In genomic region chr1:165841582-165842362, GRCh38 we compare ENCODE assay signal across 8 cellular contexts. TPM values are rescaled to one million over a fixed set of nuclear protein-coding genes. Genes with fewer than 3 reads are reported as not detected.
DNase-seq lines count a peak whose midpoint lies in the region; ATAC-seq and TF ChIP-seq lines count a peak whose summit lies in the region.

No MANE protein-coding gene starts in this region.

- no peaks in the 10 kb centered on the region for H3K9me3 Mint-ChIP-seq in activated T-cell treated with anti-CD3 and anti-CD28 coated beads, Interleukin-2, amount 50 U/mL, for 72 hours
- H3K9me3 Mint-ChIP-seq in stimulated activated naive B cell treated with anti-CD40 and anti-IgM and Interleukin-4, amounts not matched to agents 10 μg/mL and 1 μg/mL and 100 μg/mL, for 72 hours = no peaks in the 10 kb centered on the region

- peak; percentile 72 to 75 for ATAC-seq in activated T-cell treated with anti-CD3 and anti-CD28 coated beads, Interleukin-2, amount 50 U/mL, for 72 hours (replicated peaks in 1 of 2)
- ATAC-seq in stimulated activated naive B cell treated with anti-CD40 and anti-IgM and Interleukin-4, amounts not matched to agents 10 μg/mL and 1 μg/mL and 100 μg/mL, for 72 hours (replicated peaks) = peak in 1 of 2 donors; percentile 71
- no peak for ATAC-seq in GM21526 (IDR thresholded peaks at IDR 0.05; ENCODE audit: low FRiP score, unreplicated experiment)
- ATAC-seq in sciatic nerve = no peak
- no peak for ATAC-seq in GM21529 (IDR thresholded peaks at IDR 0.05; ENCODE audit: unreplicated experiment)

- H3K4me1 Mint-ChIP-seq in activated T-cell treated with anti-CD3 and anti-CD28 coated beads, Interleukin-2, amount 50 U/mL, for 72 hours (ENCODE audit: low read depth) = peaks cover 41% of the 10 kb centered on the region
- H3K4me1 Mint-ChIP-seq in stimulated activated naive B cell treated with anti-CD40 and anti-IgM and Interleukin-4, amounts not matched to agents 10 μg/mL and 1 μg/mL and 100 μg/mL, for 72 hours = peaks cover 30 to 73% of the 10 kb centered on the region in 2 donors

- no peak overlapping the region for H3K4me3 ChIP-seq in choroid plexus epithelial cell (ENCODE audit: low read depth, low read length)

- no peak overlapping the region for H3K27ac Mint-ChIP-seq in activated T-cell treated with anti-CD3 and anti-CD28 coated beads, Interleukin-2, amount 50 U/mL, for 72 hours
- peak overlapping the region; percentile 26 for H3K27ac Mint-ChIP-seq in stimulated activated naive B cell treated with anti-CD40 and anti-IgM and Interleukin-4, amounts not matched to agents 10 μg/mL and 1 μg/mL and 100 μg/mL, for 72 hours

- peak overlapping the region; percentile 53 to 66 for H3K4me3 Mint-ChIP-seq in activated T-cell treated with anti-CD3 and anti-CD28 coated beads, Interleukin-2, amount 50 U/mL, for 72 hours
- H3K4me3 Mint-ChIP-seq in stimulated activated naive B cell treated with anti-CD40 and anti-IgM and Interleukin-4, amounts not matched to agents 10 μg/mL and 1 μg/mL and 100 μg/mL, for 72 hours = no peak overlapping the region

- DNase-seq in activated T-cell treated with anti-CD3 and anti-CD28 coated beads, Interleukin-2, amount 50 U/mL, for 72 hours = no peak
- no peak for DNase-seq in activated T-cell treated with anti-CD3 and anti-CD28 coated beads for 4 hours
- peak; percentile 75 for DNase-seq in HT1080 (ENCODE audit: low read depth)
- peak; percentile 68 for DNase-seq in choroid plexus epithelial cell (ENCODE audit: low read depth)
- DNase-seq in stimulated activated naive B cell treated with anti-CD40 and anti-IgM and Interleukin-4, amounts not matched to agents 10 μg/mL and 1 μg/mL and 100 μg/mL, for 72 hours = no peak
- no peak for DNase-seq in sciatic nerve (ENCODE audit: low spot score)

- TF ChIP-seq CTCF in choroid plexus epithelial cell (conservative IDR thresholded peaks at IDR 0.05; ENCODE audit: low read depth, low read length) = no peak

- peaks cover 0 to 10% of the 10 kb centered on the region in 2 donors for H3K36me3 Mint-ChIP-seq in activated T-cell treated with anti-CD3 and anti-CD28 coated beads, Interleukin-2, amount 50 U/mL, for 72 hours (ENCODE audit: insufficient read depth in 2 of 2)
- H3K36me3 Mint-ChIP-seq in stimulated activated naive B cell treated with anti-CD40 and anti-IgM and Interleukin-4, amounts not matched to agents 10 μg/mL and 1 μg/mL and 100 μg/mL, for 72 hours = peaks cover 20 to 22% of the 10 kb centered on the region in 2 donors

- no peaks in the 10 kb centered on the region for H3K27me3 Mint-ChIP-seq in activated T-cell treated with anti-CD3 and anti-CD28 coated beads, Interleukin-2, amount 50 U/mL, for 72 hours (ENCODE audit: low read depth)
- no peaks in the 10 kb centered on the region for H3K27me3 Mint-ChIP-seq in stimulated activated naive B cell treated with anti-CD40 and anti-IgM and Interleukin-4, amounts not matched to agents 10 μg/mL and 1 μg/mL and 100 μg/mL, for 72 hours

- intact Hi-C loops in sciatic nerve (cut with DNase I) = no loop called here

RNA-seq across cellular contexts. Expression of gene UCK2, which starts 14.4 kb away (rescaled TPM):
- 10 to 100 TPM; 39.8 to 47.3 TPM for total RNA-seq in activated T-cell treated with anti-CD3 and anti-CD28 coated beads, Interleukin-2, amount 50 U/mL, for 72 hours
- total RNA-seq in HT1080 (2014; rRNA removed; shearing (Covaris generic)) = 133 and 148 TPM in 2 replicates
- 75.8 and 80.1 TPM in 2 replicates for polyA plus RNA-seq in HT1080 (2015; cell fraction: cytosol; rRNA removed)
- 60.9 and 63.7 TPM in 2 replicates for polyA plus RNA-seq in HT1080 (2015; cell fraction: nucleus; rRNA removed)
- 28.1 TPM for total RNA-seq in sciatic nerve

Comparison
In these comparisons a context has a peak if more than half of its experiments do, and no peak if none do; other contexts are left out.
1. ATAC-seq: peak in activated T-cell treated with anti-CD3 and anti-CD28 coated beads, Interleukin-2, amount 50 U/mL, for 72 hours (2 of 2); none in GM21526 (single experiment), sciatic nerve (single experiment) and GM21529 (single experiment).
2. DNase-seq: peak in HT1080 (single experiment) and choroid plexus epithelial cell (single experiment); none in activated T-cell treated with anti-CD3 and anti-CD28 coated beads, Interleukin-2, amount 50 U/mL, for 72 hours (0 of 2), activated T-cell treated with anti-CD3 and anti-CD28 coated beads for 4 hours (single experiment), stimulated activated naive B cell treated with anti-CD40 and anti-IgM and Interleukin-4, amounts not matched to agents 10 μg/mL and 1 μg/mL and 100 μg/mL, for 72 hours (single experiment) and sciatic nerve (single experiment).
3. H3K4me3 Mint-ChIP-seq: peak in activated T-cell treated with anti-CD3 and anti-CD28 coated beads, Interleukin-2, amount 50 U/mL, for 72 hours (2 of 2); none in stimulated activated naive B cell treated with anti-CD40 and anti-IgM and Interleukin-4, amounts not matched to agents 10 μg/mL and 1 μg/mL and 100 μg/mL, for 72 hours (0 of 2).